22 cellular contexts compared by ENCODE assay signal in the genomic region with DNA sequence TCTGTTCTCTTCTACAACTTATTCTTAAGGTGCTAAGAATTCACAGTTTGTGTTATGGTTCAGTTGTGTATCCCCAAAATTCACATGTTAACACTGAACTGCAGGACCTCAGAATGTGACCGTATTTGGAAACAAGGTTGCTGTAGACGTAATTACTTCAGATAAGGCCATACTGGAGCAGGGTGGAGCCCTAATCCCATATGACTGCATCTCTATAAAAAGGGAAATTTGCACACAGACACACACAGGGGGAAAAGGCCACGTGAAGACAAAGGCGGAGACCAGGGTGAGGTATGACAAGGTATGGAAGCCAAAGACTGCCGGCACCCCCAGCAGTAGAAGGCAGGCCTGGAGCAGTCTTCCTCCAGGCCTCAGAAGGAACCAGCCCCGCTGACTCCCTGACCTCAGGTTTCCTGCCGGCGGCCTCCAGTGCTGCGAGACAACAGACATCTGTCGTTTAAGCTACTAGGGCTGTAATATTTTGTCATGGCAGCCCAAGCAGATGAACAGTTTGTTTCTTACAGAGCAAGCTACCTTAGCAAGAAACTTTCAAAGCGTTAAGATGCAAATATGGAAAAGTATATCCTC.
A peak's percentile ranks its signal among the peaks of the same experiment; 100 is the strongest.
DNase-seq lines count a peak whose midpoint lies in the region; ATAC-seq, FAIRE-seq and TF ChIP-seq lines count a peak whose summit lies in the region.
"Had no signal": no experiment of that assay in that cellular context is flagged by ENCODE, and none has a peak within 500 bp of the region (broad histone marks: within the 10 kb centered on the region; RNA-seq: fewer than 3 reads in every experiment).

No MANE protein-coding gene starts in this region.

- H3K9me3 Mint-ChIP-seq in activated naive CD8-positive, alpha-beta T cell treated with anti-CD3 and anti-CD28 coated beads, Interleukin-2, amount 10 ng/mL, durations not matched to agents 7 days and 5 days, result no peaks in the 10 kb centered on the region
- no peaks in the 10 kb centered on the region for H3K9me3 Mint-ChIP-seq in activated naive CD8-positive, alpha-beta T cell treated with anti-CD3 and anti-CD28 coated beads, Interleukin-2, amount 50 U/mL, for 24 hours
- H3K9me3 Mint-ChIP-seq in activated CD8-positive, alpha-beta T cell treated with anti-CD3 and anti-CD28 coated beads for 36 hours, result no peaks in the 10 kb centered on the region
- H3K9me3 Mint-ChIP-seq: HFFc6 had no signal

- no peak overlapping the region for H3K4me3 Mint-ChIP-seq in activated naive CD8-positive, alpha-beta T cell treated with anti-CD3 and anti-CD28 coated beads, Interleukin-2, amount 10 ng/mL, durations not matched to agents 7 days and 5 days
- no peak overlapping the region for H3K4me3 Mint-ChIP-seq in activated naive CD8-positive, alpha-beta T cell treated with anti-CD3 and anti-CD28 coated beads, Interleukin-2, amount 50 U/mL, for 24 hours
- no peak overlapping the region for H3K4me3 Mint-ChIP-seq in activated CD8-positive, alpha-beta T cell treated with anti-CD3 and anti-CD28 coated beads for 36 hours
- H3K4me3 Mint-ChIP-seq: HFFc6 had no signal

- DNase-seq in activated naive CD8-positive, alpha-beta T cell treated with anti-CD3 and anti-CD28 coated beads, Interleukin-2, amount 10 ng/mL, durations not matched to agents 7 days and 5 days, result no peak
- no peak for DNase-seq in activated naive CD8-positive, alpha-beta T cell treated with anti-CD3 and anti-CD28 coated beads, Interleukin-2, amount 50 U/mL, for 24 hours
- DNase-seq in activated CD8-positive, alpha-beta T cell treated with anti-CD3 and anti-CD28 coated beads for 36 hours, result no peak
- DNase-seq in lower lobe of right lung (no peak), frontal cortex (ENCODE audit: low spot score in 2 of 2) (no peak), NCI-H2029 (lab: John Stamatoyannopoulos, UW) (no peak), psoas muscle (no peak)
- DNase-seq: ACHN; activated CD4-positive, alpha-beta T cell treated with anti-CD3 and anti-CD28 coated beads, Interleukin-2, amount 50 U/mL, for 48 hours; brain microvascular endothelial cell; colonic mucosa; heart right ventricle; HFFc6; left ventricle myocardium superior; NCI-H1436; NCI-H69; stimulated activated CD8-positive, alpha-beta memory T cell treated with anti-CD3 and anti-CD28 coated beads, Interleukin-4, amount 100 ng/mL, for 48 hours had no signal

- H3K36me3 Mint-ChIP-seq in activated naive CD8-positive, alpha-beta T cell treated with anti-CD3 and anti-CD28 coated beads, Interleukin-2, amount 10 ng/mL, durations not matched to agents 7 days and 5 days, result peaks cover 28% of the 10 kb centered on the region
- peaks cover 52% of the 10 kb centered on the region for H3K36me3 Mint-ChIP-seq in activated naive CD8-positive, alpha-beta T cell treated with anti-CD3 and anti-CD28 coated beads, Interleukin-2, amount 50 U/mL, for 24 hours (ENCODE audit: low read depth)
- H3K36me3 Mint-ChIP-seq in activated CD8-positive, alpha-beta T cell treated with anti-CD3 and anti-CD28 coated beads for 36 hours (ENCODE audit: low read depth), result peaks cover 39% of the 10 kb centered on the region

- H3K4me3 ChIP-seq in lower lobe of right lung (no peak overlapping the region), psoas muscle (no peak overlapping the region)
- H3K4me3 ChIP-seq: colonic mucosa, heart right ventricle, right atrium auricular region had no signal

- peaks cover 6% of the 10 kb centered on the region for H3K4me1 Mint-ChIP-seq in activated naive CD8-positive, alpha-beta T cell treated with anti-CD3 and anti-CD28 coated beads, Interleukin-2, amount 10 ng/mL, durations not matched to agents 7 days and 5 days
- no peaks in the 10 kb centered on the region for H3K4me1 Mint-ChIP-seq in activated naive CD8-positive, alpha-beta T cell treated with anti-CD3 and anti-CD28 coated beads, Interleukin-2, amount 50 U/mL, for 24 hours
- no peaks in the 10 kb centered on the region for H3K4me1 Mint-ChIP-seq in activated CD8-positive, alpha-beta T cell treated with anti-CD3 and anti-CD28 coated beads for 36 hours (ENCODE audit: low read depth)

- H3K27me3 Mint-ChIP-seq in activated naive CD8-positive, alpha-beta T cell treated with anti-CD3 and anti-CD28 coated beads, Interleukin-2, amount 10 ng/mL, durations not matched to agents 7 days and 5 days, result no peaks in the 10 kb centered on the region
- H3K27me3 Mint-ChIP-seq in activated naive CD8-positive, alpha-beta T cell treated with anti-CD3 and anti-CD28 coated beads, Interleukin-2, amount 50 U/mL, for 24 hours, result no peaks in the 10 kb centered on the region
- H3K27me3 Mint-ChIP-seq in activated CD8-positive, alpha-beta T cell treated with anti-CD3 and anti-CD28 coated beads for 36 hours, result no peaks in the 10 kb centered on the region

- H3K9me3 ChIP-seq in lower lobe of right lung, result no peaks in the 10 kb centered on the region
- H3K9me3 ChIP-seq in psoas muscle, result no peaks in the 10 kb centered on the region
- H3K9me3 ChIP-seq: colonic mucosa, heart right ventricle, right atrium auricular region had no signal

- 77 to 86% (median 79%) methylated on average over 11 of the region's 11 CpGs for WGBS in psoas muscle, 3 donors

- H3K27me3 ChIP-seq in lower lobe of right lung (ENCODE audit: low read depth) (no peaks in the 10 kb centered on the region), psoas muscle (ENCODE audit: insufficient read depth in 3 of 3, low read length in 2 of 3) (no peaks in the 10 kb centered on the region)
- H3K27me3 ChIP-seq: brain microvascular endothelial cell, colonic mucosa, heart right ventricle, right atrium auricular region had no signal

- H3K36me3 ChIP-seq in lower lobe of right lung (peaks cover 72% of the 10 kb centered on the region), psoas muscle (ENCODE audit: insufficient read depth in 1 of 2, low read depth in 1 of 2) (peaks cover 12 to 76% of the 10 kb centered on the region in 2 donors)

- H3K27ac ChIP-seq in lower lobe of right lung, result no peak overlapping the region
- H3K27ac ChIP-seq in psoas muscle, result no peak overlapping the region
- H3K27ac ChIP-seq: brain microvascular endothelial cell, C4-2B, colonic mucosa, heart right ventricle, right atrium auricular region had no signal

- CTCF ChIA-PET in activated CD8-positive, alpha-beta T cell treated with anti-CD3 and anti-CD28 coated beads for 36 hours (lab: Charles Lee), result no interaction called here

- intact Hi-C loops in activated CD8-positive, alpha-beta T cell treated with anti-CD3 and anti-CD28 coated beads for 36 hours (cut with micrococcal nuclease), result no loop called here
- intact Hi-C loops in lower lobe of right lung (cut with DNase I), result no loop called here
- intact Hi-C loops in psoas muscle (cut with DNase I), result no loop called here

- TF ChIP-seq CTCF in activated CD8-positive, alpha-beta T cell treated with anti-CD3 and anti-CD28 coated beads for 36 hours (IDR thresholded peaks at IDR 0.05), result no peak
- no peak for TF ChIP-seq CTCF in lower lobe of right lung (IDR thresholded peaks at IDR 0.05)
- TF ChIP-seq CTCF in psoas muscle (IDR thresholded peaks at IDR 0.05), result no peak

- H3K4me1 ChIP-seq in lower lobe of right lung (no peaks in the 10 kb centered on the region), psoas muscle (no peaks in the 10 kb centered on the region)
- H3K4me1 ChIP-seq: colonic mucosa, heart right ventricle, right atrium auricular region had no signal

- POLR2A ChIA-PET in activated naive CD8-positive, alpha-beta T cell treated with anti-CD3 and anti-CD28 coated beads, Interleukin-2, amount 10 ng/mL, durations not matched to agents 7 days and 5 days (lab: Charles Lee), result no interaction called here
- POLR2A ChIA-PET in activated CD8-positive, alpha-beta T cell treated with anti-CD3 and anti-CD28 coated beads for 36 hours (lab: Charles Lee), result no interaction called here

- no peak for FAIRE-seq in frontal cortex (lab: Jason Lieb, UNC)
- FAIRE-seq: urothelium cell line had no signal

- H3K27ac Mint-ChIP-seq in activated naive CD8-positive, alpha-beta T cell treated with anti-CD3 and anti-CD28 coated beads, Interleukin-2, amount 10 ng/mL, durations not matched to agents 7 days and 5 days, result no peak overlapping the region
- H3K27ac Mint-ChIP-seq in activated naive CD8-positive, alpha-beta T cell treated with anti-CD3 and anti-CD28 coated beads, Interleukin-2, amount 50 U/mL, for 24 hours, result no peak overlapping the region
- H3K27ac Mint-ChIP-seq in activated CD8-positive, alpha-beta T cell treated with anti-CD3 and anti-CD28 coated beads for 36 hours, result peak overlapping the region; percentile 40
- H3K27ac Mint-ChIP-seq: HFFc6 had no signal

- peak; percentile 72 for ATAC-seq in activated naive CD8-positive, alpha-beta T cell treated with anti-CD3 and anti-CD28 coated beads, Interleukin-2, amount 10 ng/mL, durations not matched to agents 7 days and 5 days (ENCODE audit: low read depth)
- no peak for ATAC-seq in activated naive CD8-positive, alpha-beta T cell treated with anti-CD3 and anti-CD28 coated beads, Interleukin-2, amount 50 U/mL, for 24 hours
- no peak for ATAC-seq in activated CD8-positive, alpha-beta T cell treated with anti-CD3 and anti-CD28 coated beads for 36 hours
- ATAC-seq in lower lobe of right lung, result peak; percentile 33 to 42
- no peak for ATAC-seq in HG03095 (IDR thresholded peaks at IDR 0.05; ENCODE audit: unreplicated experiment)
- ATAC-seq in psoas muscle, result no peak
- ATAC-seq: left ventricle myocardium superior, Right ventricle myocardium inferior had no signal

Comparison
In these comparisons a context has a peak if more than half of its experiments do, and no peak if none do; other contexts are left out.
1. ATAC-seq: peak in activated naive CD8-positive, alpha-beta T cell treated with anti-CD3 and anti-CD28 coated beads, Interleukin-2, amount 10 ng/mL, durations not matched to agents 7 days and 5 days (single experiment) and lower lobe of right lung (2 of 2); none in activated naive CD8-positive, alpha-beta T cell treated with anti-CD3 and anti-CD28 coated beads, Interleukin-2, amount 50 U/mL, for 24 hours (single experiment), activated CD8-positive, alpha-beta T cell treated with anti-CD3 and anti-CD28 coated beads for 36 hours (single experiment), HG03095 (single experiment) and psoas muscle (0 of 4).